Comparison of ENCODE assay signal across 26 cellular contexts in genomic region chr2:71566271-71566858, GRCh38.
A peak's percentile ranks its signal among the peaks of the same experiment; 100 is the strongest.
DNase-seq lines count a peak whose midpoint lies in the region; ATAC-seq and TF ChIP-seq lines count a peak whose summit lies in the region.
"Had no signal": no experiment of that assay in that cellular context is flagged by ENCODE, and none has a peak within 500 bp of the region (broad histone marks: within the 10 kb centered on the region; RNA-seq: fewer than 3 reads in every experiment).

No MANE protein-coding gene starts in this region.

- H4K91ac ChIP-seq in neuronal stem cell (ENCODE audit: low read depth, low read length, poor library complexity) = no peak overlapping the region

- H3K18ac ChIP-seq in neuronal stem cell (ENCODE audit: low read length) = peak overlapping the region; percentile 67

- POLR2A ChIA-PET in AG04449 (lab: Yijun Ruan, JAX) = interaction anchor here (0.6 kb wide), 1 partner anchor 111 kb away, joined by 3 read pairs; no protein-coding TSS in a partner anchor

- H2BK120ac ChIP-seq in neuronal stem cell (ENCODE audit: low read depth, low read length) = no peak overlapping the region

- no peak for TF ChIP-seq CTCF in AG04449 (IDR thresholded peaks at IDR 0.05; ENCODE audit: insufficient read depth, low read length, missing control alignments)
- TF ChIP-seq CTCF in astrocyte of the spinal cord (IDR thresholded peaks at IDR 0.05; ENCODE audit: low read depth, low read length) = no peak
- no peak for TF ChIP-seq CTCF in transverse colon (IDR thresholded peaks at IDR 0.05)

- TF ChIP-seq EP300 in transverse colon (IDR thresholded peaks at IDR 0.05; ENCODE audit: low read depth) = no peak

- H3K4me3 ChIP-seq in AG04449 (ENCODE audit: low read depth, low read length) = no peak overlapping the region
- H3K4me3 ChIP-seq in astrocyte of the spinal cord (ENCODE audit: low read depth, low read length) = no peak overlapping the region
- H3K4me3 ChIP-seq in neuronal stem cell (ENCODE audit: low read length in 2 of 2) = no peak overlapping the region
- H3K4me3 ChIP-seq in transverse colon = no peak overlapping the region
- H3K4me3 ChIP-seq: heart right ventricle, spleen had no signal

- H3K79me1 ChIP-seq in neuronal stem cell (ENCODE audit: low read depth, low read length) = no peaks in the 10 kb centered on the region

- H3K27ac ChIP-seq in neuronal stem cell (replicated peaks; ENCODE audit: low read length) (no peak overlapping the region), transverse colon (no peak overlapping the region)
- H3K27ac ChIP-seq: heart right ventricle, spleen had no signal

- H2BK15ac ChIP-seq in neuronal stem cell (ENCODE audit: low read length) = no peak overlapping the region

- H3K9me3 ChIP-seq in neuronal stem cell (replicated peaks in 1 of 2; ENCODE audit: control insufficient read depth in 2 of 2, insufficient read depth in 1 of 2, low read depth in 1 of 2, low read length in 2 of 2) = peaks cover 0 to 5% of the 10 kb centered on the region in 2 donors
- no peaks in the 10 kb centered on the region for H3K9me3 ChIP-seq in transverse colon
- H3K9me3 ChIP-seq: heart right ventricle, spleen had no signal

- H3K23ac ChIP-seq in neuronal stem cell (ENCODE audit: low read depth, low read length, poor library complexity) = no peak overlapping the region

- H3K4me1 ChIP-seq in neuronal stem cell (ENCODE audit: control insufficient read depth in 2 of 2, insufficient read depth in 1 of 2, low read depth in 1 of 2, low read length in 2 of 2) = no peaks in the 10 kb centered on the region
- no peaks in the 10 kb centered on the region for H3K4me1 ChIP-seq in transverse colon
- H3K4me1 ChIP-seq: spleen had no signal

- no peak overlapping the region for H3K4me2 ChIP-seq in neuronal stem cell (ENCODE audit: insufficient read depth, low read length, poor library complexity, severe bottlenecking)

- H3K4ac ChIP-seq in neuronal stem cell (ENCODE audit: low read length) = no peak overlapping the region

- no peak overlapping the region for H4K8ac ChIP-seq in neuronal stem cell (ENCODE audit: low read depth, low read length)

- H2BK12ac ChIP-seq in neuronal stem cell (ENCODE audit: low read length) = no peak overlapping the region

- H3K27me3 ChIP-seq in neuronal stem cell (ENCODE audit: control insufficient read depth in 3 of 3, insufficient read depth in 3 of 3, low read depth in 1 of 3, low read length in 3 of 3) = no peaks in the 10 kb centered on the region
- H3K27me3 ChIP-seq in transverse colon = no peaks in the 10 kb centered on the region
- H3K27me3 ChIP-seq: heart right ventricle, spleen had no signal

- DNase-seq in AG04449 (ENCODE audit: low read depth, low spot score) (peak; percentile 31), GM04503 (ENCODE audit: low read depth) (peak; percentile 38), astrocyte of the spinal cord (ENCODE audit: low read depth, low spot score) (peak; percentile 26), neuronal stem cell (ENCODE audit: low spot score) (no peak), transverse colon (no peak), retina (no peak)
- DNase-seq in stimulated activated CD4-positive, alpha-beta T cell treated with anti-CD3 and anti-CD28 coated beads, Interleukin-12 subunit alpha, Interleukin-12 subunit beta, amount 100 ng/mL, for 4 hours = no peak
- DNase-seq: 8988T; activated CD4-positive, alpha-beta memory T cell treated with anti-CD3 and anti-CD28 coated beads, Interleukin-2, amount 10 ng/mL, durations not matched to agents 7 days and 5 days; activated CD4-positive, alpha-beta T cell treated with anti-CD3 and anti-CD28 coated beads for 1 hour; activated CD8-positive, alpha-beta memory T cell treated with anti-CD3 and anti-CD28 coated beads, Interleukin-2, amount 50 U/mL, for 48 hours; activated naive CD4-positive, alpha-beta T cell treated with anti-CD3 and anti-CD28 coated beads for 36 hours; DMS153; endodermal cell; foreskin melanocyte; HCEC 1CT; heart right ventricle; kidney; MV-4-11; NCI-H1436 treated with DMSO at 0.1 percent for 48 hours; NCI-H2107; SIG-M5; spleen had no signal

- no peak overlapping the region for H2AK5ac ChIP-seq in neuronal stem cell (ENCODE audit: low read depth, low read length)

- H2AFZ ChIP-seq in neuronal stem cell (ENCODE audit: low read length) = no peak overlapping the region

- no peaks in the 10 kb centered on the region for H3K36me3 ChIP-seq in neuronal stem cell (replicated peaks in 1 of 2; ENCODE audit: control insufficient read depth in 2 of 2, insufficient read depth in 2 of 2, low read length in 2 of 2)
- no peaks in the 10 kb centered on the region for H3K36me3 ChIP-seq in transverse colon

- no peak overlapping the region for H3K9ac ChIP-seq in neuronal stem cell (ENCODE audit: low read depth, low read length, poor library complexity)

- WGBS in neuronal stem cell (ENCODE audit: extremely low coverage in 2 of 2, insufficient read length in 2 of 2, insufficient replicate concordance in 1 of 2), 2 donors = no CpG with 5 or more reads among the region's 12 CpGs
- 74 to 79% methylated on average over 2 to 12 of the region's 12 CpGs for WGBS in transverse colon (ENCODE audit: low coverage in 1 of 2), 2 donors

- intact Hi-C loops in transverse colon (cut with DNase I; ENCODE audit: low total_unique reads) = no loop called here

- no peak for ATAC-seq in HG02884 (IDR thresholded peaks at IDR 0.05; ENCODE audit: unreplicated experiment)
- ATAC-seq: heart right ventricle, Panc1, right cardiac atrium had no signal

- H2BK5ac ChIP-seq in neuronal stem cell (ENCODE audit: low read length) = no peak overlapping the region

- no peak for TF ChIP-seq POLR2A in transverse colon (IDR thresholded peaks at IDR 0.05)

- in situ Hi-C loops in astrocyte of the spinal cord (cut with HindIII; ENCODE audit: low sequenced_read_pairs) = no loop called here
- in situ Hi-C loops in transverse colon (cut with MboI; ENCODE audit: low pct_ligation_motif_present in 1 of 4, low pct_unique_long_range_greater_than_20kb in 1 of 4, low sequenced_read_pairs in 3 of 4) = loop anchor here in 1 of 4 donors (25.0 kb wide), 3 partner anchors 571 to 1171 kb away; partner anchors contain the start of gene CYP26B1

- CTCF ChIA-PET in AG04449 (lab: Yijun Ruan, JAX) = interaction anchor here (0.8 to 1.4 kb wide), 3 partner anchors 21 to 584 kb away, joined by 3 read pairs; no protein-coding TSS in a partner anchor

- no peak overlapping the region for H3K14ac ChIP-seq in neuronal stem cell (ENCODE audit: low read length)

Comparison
In these comparisons a context has a peak if more than half of its experiments do, and no peak if none do; other contexts are left out.
1. DNase-seq: peak in AG04449 (single experiment), GM04503 (single experiment) and astrocyte of the spinal cord (single experiment); none in neuronal stem cell (single experiment), transverse colon (single experiment), stimulated activated CD4-positive, alpha-beta T cell treated with anti-CD3 and anti-CD28 coated beads, Interleukin-12 subunit alpha, Interleukin-12 subunit beta, amount 100 ng/mL, for 4 hours (single experiment) and retina (single experiment).